Comparison of ENCODE assay signal across 24 cellular contexts in the genomic region with DNA sequence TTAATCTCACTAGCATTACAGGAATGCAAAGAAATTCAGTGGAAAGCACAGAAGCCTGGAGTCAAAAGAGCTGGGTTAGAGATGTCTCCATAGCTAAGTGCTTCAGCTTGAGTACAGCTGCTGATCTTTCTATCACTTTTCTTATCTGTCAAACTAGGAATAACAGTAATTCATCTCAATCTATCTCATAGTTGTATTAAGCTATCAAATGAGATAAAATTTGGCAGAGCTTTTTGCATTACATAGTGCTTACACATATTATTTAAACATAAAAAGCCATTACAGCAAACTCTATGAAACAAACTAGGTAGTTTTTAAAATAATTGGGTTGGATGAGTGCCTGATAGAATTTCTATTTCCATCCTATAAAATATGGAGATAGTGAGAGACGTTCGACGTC.
DNase-seq lines count a peak whose midpoint lies in the region; ATAC-seq and TF ChIP-seq lines count a peak whose summit lies in the region.
"Had no signal": no experiment of that assay in that cellular context is flagged by ENCODE, and none has a peak within 500 bp of the region (broad histone marks: within the 10 kb centered on the region; RNA-seq: fewer than 3 reads in every experiment).

No MANE protein-coding gene starts in this region.

- H3K4me2 ChIP-seq in GM23338 (no peak overlapping the region), hepatocyte (no peak overlapping the region), smooth muscle cell (no peak overlapping the region)
- H3K4me2 ChIP-seq: BLaER1 had no signal

- H3K27me3 Mint-ChIP-seq in GM23338 (ENCODE audit: insufficient read depth, low read depth, poor library complexity) (peaks cover 2% of the 10 kb centered on the region), nephron (ENCODE audit: low read depth) (no peaks in the 10 kb centered on the region)
- H3K27me3 Mint-ChIP-seq in activated CD8-positive, alpha-beta memory T cell treated with anti-CD3 and anti-CD28 coated beads, Interleukin-2, amount 10 ng/mL, durations not matched to agents 7 days and 5 days = no peaks in the 10 kb centered on the region
- H3K27me3 Mint-ChIP-seq: CD4-positive, alpha-beta memory T cell; CD4-positive, CD25-positive, alpha-beta regulatory T cell; CD8-positive, alpha-beta memory T cell had no signal

- H3K4me3 ChIP-seq in GM23338 = no peak overlapping the region
- no peak overlapping the region for H3K4me3 ChIP-seq in hepatocyte
- H3K4me3 ChIP-seq in smooth muscle cell = no peak overlapping the region
- H3K4me3 ChIP-seq: BLaER1, GM12878 had no signal

- H4K20me1 ChIP-seq in GM23338 (replicated peaks; ENCODE audit: insufficient read depth) (no peaks in the 10 kb centered on the region), hepatocyte (ENCODE audit: insufficient read depth, poor library complexity, severe bottlenecking) (no peaks in the 10 kb centered on the region), smooth muscle cell (ENCODE audit: low read depth) (no peaks in the 10 kb centered on the region)
- H4K20me1 ChIP-seq: BLaER1 had no signal

- CTCF ChIA-PET in activated CD8-positive, alpha-beta memory T cell treated with anti-CD3 and anti-CD28 coated beads, Interleukin-2, amount 10 ng/mL, durations not matched to agents 7 days and 5 days (lab: Charles Lee) = no interaction called here

- H3K36me3 ChIP-seq in GM23338 (ENCODE audit: insufficient read depth) (no peaks in the 10 kb centered on the region), hepatocyte (replicated peaks; ENCODE audit: insufficient read depth, low read depth) (no peaks in the 10 kb centered on the region), smooth muscle cell (ENCODE audit: low read depth) (no peaks in the 10 kb centered on the region)
- H3K36me3 ChIP-seq: BE2C, BLaER1 had no signal

- H3K4me3 Mint-ChIP-seq in GM23338 = no peak overlapping the region
- H3K4me3 Mint-ChIP-seq in nephron = no peak overlapping the region
- no peak overlapping the region for H3K4me3 Mint-ChIP-seq in activated CD8-positive, alpha-beta memory T cell treated with anti-CD3 and anti-CD28 coated beads, Interleukin-2, amount 10 ng/mL, durations not matched to agents 7 days and 5 days
- H3K4me3 Mint-ChIP-seq: CD14-positive monocyte; CD4-positive, alpha-beta memory T cell; CD4-positive, CD25-positive, alpha-beta regulatory T cell; CD8-positive, alpha-beta memory T cell had no signal

- no peak for DNase-seq in GM23338 (ENCODE audit: low spot score)
- DNase-seq in hepatocyte (ENCODE audit: low spot score) = no peak
- no peak for DNase-seq in smooth muscle cell (lab: John Stamatoyannopoulos, UW; ENCODE audit: unreplicated experiment)
- DNase-seq in posterior vena cava (ENCODE audit: low spot score) = no peak
- DNase-seq in activated CD8-positive, alpha-beta memory T cell treated with anti-CD3 and anti-CD28 coated beads, Interleukin-2, amount 10 ng/mL, durations not matched to agents 7 days and 5 days = no peak
- DNase-seq: 8988T; ACHN; BE2C; C1 segment of cervical spinal cord; CD4-positive, alpha-beta memory T cell; CD4-positive, CD25-positive, alpha-beta regulatory T cell; CD8-positive, alpha-beta memory T cell; COR-L47; DMS 273 treated with DMSO at 0.1 percent for 48 hours; DMS153; DMS79; DND-41; EL; GDM1 had no signal

- H3K4me1 Mint-ChIP-seq in GM23338 = no peaks in the 10 kb centered on the region
- peaks cover 17% of the 10 kb centered on the region for H3K4me1 Mint-ChIP-seq in nephron
- H3K4me1 Mint-ChIP-seq in activated CD8-positive, alpha-beta memory T cell treated with anti-CD3 and anti-CD28 coated beads, Interleukin-2, amount 10 ng/mL, durations not matched to agents 7 days and 5 days = no peaks in the 10 kb centered on the region
- H3K4me1 Mint-ChIP-seq: CD14-positive monocyte; CD4-positive, alpha-beta memory T cell; CD4-positive, CD25-positive, alpha-beta regulatory T cell; CD8-positive, alpha-beta memory T cell had no signal

- H3K27me3 ChIP-seq in GM23338 (ENCODE audit: insufficient read depth) (no peaks in the 10 kb centered on the region), hepatocyte (no peaks in the 10 kb centered on the region), smooth muscle cell (ENCODE audit: low read depth) (no peaks in the 10 kb centered on the region)
- H3K27me3 ChIP-seq: BLaER1 had no signal

- no peak for TF ChIP-seq CTCF in GM23338 (conservative IDR thresholded peaks at IDR 0.05; ENCODE audit: low read depth in 2 of 2)
- TF ChIP-seq CTCF in hepatocyte (IDR thresholded peaks at IDR 0.05; ENCODE audit: poor library complexity) = no peak
- no peak for TF ChIP-seq CTCF in nephron (IDR thresholded peaks at IDR 0.05; ENCODE audit: unreplicated experiment in 3 of 3)
- TF ChIP-seq CTCF in smooth muscle cell (IDR thresholded peaks at IDR 0.05; ENCODE audit: borderline replicate concordance, insufficient read depth, poor library complexity, severe bottlenecking) = no peak

- H3K36me3 Mint-ChIP-seq in GM23338 (ENCODE audit: low read depth) (no peaks in the 10 kb centered on the region; the same call in 2 of the 3 replicates), nephron (ENCODE audit: low read depth) (no peaks in the 10 kb centered on the region)
- no peaks in the 10 kb centered on the region for H3K36me3 Mint-ChIP-seq in activated CD8-positive, alpha-beta memory T cell treated with anti-CD3 and anti-CD28 coated beads, Interleukin-2, amount 10 ng/mL, durations not matched to agents 7 days and 5 days
- H3K36me3 Mint-ChIP-seq: CD14-positive monocyte; CD4-positive, alpha-beta memory T cell; CD4-positive, CD25-positive, alpha-beta regulatory T cell; CD8-positive, alpha-beta memory T cell had no signal

- no peak overlapping the region for H3K9ac ChIP-seq in smooth muscle cell (ENCODE audit: low read depth)
- H3K9ac ChIP-seq: BLaER1 had no signal

- intact Hi-C loops in posterior vena cava (cut with DNase I) = no loop called here

- H3K9me3 Mint-ChIP-seq in GM23338 (peaks cover 38% of the 10 kb centered on the region), nephron (no peaks in the 10 kb centered on the region)
- peaks cover 7% of the 10 kb centered on the region for H3K9me3 Mint-ChIP-seq in activated CD8-positive, alpha-beta memory T cell treated with anti-CD3 and anti-CD28 coated beads, Interleukin-2, amount 10 ng/mL, durations not matched to agents 7 days and 5 days (ENCODE audit: low read depth)

- H3K4me1 ChIP-seq in GM23338 (ENCODE audit: insufficient read depth) = no peaks in the 10 kb centered on the region
- no peaks in the 10 kb centered on the region for H3K4me1 ChIP-seq in hepatocyte (ENCODE audit: insufficient read depth)
- no peaks in the 10 kb centered on the region for H3K4me1 ChIP-seq in smooth muscle cell (ENCODE audit: low read depth)
- H3K4me1 ChIP-seq: BE2C, BLaER1 had no signal

- ATAC-seq in GM23338 = no peak
- no peak for ATAC-seq in activated CD8-positive, alpha-beta memory T cell treated with anti-CD3 and anti-CD28 coated beads, Interleukin-2, amount 10 ng/mL, durations not matched to agents 7 days and 5 days
- ATAC-seq in HG02759 (IDR thresholded peaks at IDR 0.05; ENCODE audit: unreplicated experiment) = no peak
- ATAC-seq: GM12878 had no signal

- H3K27ac ChIP-seq in GM23338 (ENCODE audit: low read depth) = no peak overlapping the region
- H3K27ac ChIP-seq in hepatocyte = no peak overlapping the region
- no peak overlapping the region for H3K27ac ChIP-seq in smooth muscle cell (ENCODE audit: low read depth)
- H3K27ac ChIP-seq: BLaER1 had no signal

- H3K79me2 ChIP-seq in GM23338 (replicated peaks; ENCODE audit: insufficient read depth) (no peaks in the 10 kb centered on the region), hepatocyte (no peaks in the 10 kb centered on the region), smooth muscle cell (ENCODE audit: low read depth) (no peaks in the 10 kb centered on the region)

- H3K9me3 ChIP-seq in hepatocyte (ENCODE audit: low read depth) (no peaks in the 10 kb centered on the region), smooth muscle cell (replicated peaks; ENCODE audit: low read depth) (no peaks in the 10 kb centered on the region)
- H3K9me3 ChIP-seq: BE2C, BLaER1 had no signal

- H3K9me2 ChIP-seq in GM23338 (ENCODE audit: insufficient read depth) (no peaks in the 10 kb centered on the region), hepatocyte (replicated peaks; ENCODE audit: insufficient read depth) (no peaks in the 10 kb centered on the region)

- H3F3A ChIP-seq in GM23338 (replicated peaks; ENCODE audit: low read depth) (no peaks in the 10 kb centered on the region), smooth muscle cell (ENCODE audit: low read depth) (no peaks in the 10 kb centered on the region)

- H3K27ac Mint-ChIP-seq in GM23338 (no peak overlapping the region), nephron (peak overlapping the region in 2 of 3 experiments; percentile 40 to 53)
- no peak overlapping the region for H3K27ac Mint-ChIP-seq in activated CD8-positive, alpha-beta memory T cell treated with anti-CD3 and anti-CD28 coated beads, Interleukin-2, amount 10 ng/mL, durations not matched to agents 7 days and 5 days
- H3K27ac Mint-ChIP-seq: CD14-positive monocyte; CD4-positive, alpha-beta memory T cell; CD4-positive, CD25-positive, alpha-beta regulatory T cell; CD8-positive, alpha-beta memory T cell had no signal

- 75% methylated on average over 3 of the region's 3 CpGs for WGBS in hepatocyte (ENCODE audit: low lambda C conversion rate, missing lambda C conversion rate)
- WGBS in smooth muscle cell (ENCODE audit: low lambda C conversion rate) = 87% methylated on average over 3 of the region's 3 CpGs

- H2AFZ ChIP-seq in GM23338 (0 out of 2 replicates have a peak overlapping the region, but pooled peaks have one; percentile 23), hepatocyte (peak overlapping the region; percentile 28), smooth muscle cell (ENCODE audit: low read depth) (peak overlapping the region; percentile 81)

TF ChIP-seq in GM23338, 12 proteins besides CTCF, POLR2A, EP300 and RAD21 (continues in another document):
- TF ChIP-seq JUNB (IDR thresholded peaks at IDR 0.05; ENCODE audit: unreplicated experiment) (no peak), STAT1 (IDR thresholded peaks at IDR 0.05; ENCODE audit: unreplicated experiment) (no peak), CREB1 (CRISPR knock-in tag; IDR thresholded peaks at IDR 0.05; ENCODE audit: low read depth) (no peak)

Comparison
In these comparisons a context has a peak if more than half of its experiments do, and no peak if none do; other contexts are left out.
1. H2AFZ ChIP-seq: peak in every context shown above with its lines; median percentile 81 in smooth muscle cell; 28 in hepatocyte; 23 in GM23338.
2. H3K27ac Mint-ChIP-seq: peak in nephron (2 of 3); none in GM23338 (single experiment) and activated CD8-positive, alpha-beta memory T cell treated with anti-CD3 and anti-CD28 coated beads, Interleukin-2, amount 10 ng/mL, durations not matched to agents 7 days and 5 days (single experiment).